Comparison of ENCODE assay signal across 22 cellular contexts in genomic region chr12:30980886-30981662, GRCh38. TPM values are rescaled to one million over a fixed set of nuclear protein-coding genes. Genes with fewer than 3 reads are reported as not detected.
DNase-seq lines count a peak whose midpoint lies in the region; ATAC-seq and TF ChIP-seq lines count a peak whose summit lies in the region.
"Had no signal": no experiment of that assay in that cellular context is flagged by ENCODE, and none has a peak within 500 bp of the region (broad histone marks: within the 10 kb centered on the region; RNA-seq: fewer than 3 reads in every experiment).

No MANE protein-coding gene starts in this region.

- no peaks in the 10 kb centered on the region for H3K36me3 ChIP-seq in OCI-LY1 (ENCODE audit: insufficient read depth, low read length)
- H3K36me3 ChIP-seq: MG63, pancreas had no signal

- no peak for TF ChIP-seq CTCF in OCI-LY1 (IDR thresholded peaks at IDR 0.05; ENCODE audit: low read length)

- no peak overlapping the region for H3K4me3 ChIP-seq in OCI-LY1 (ENCODE audit: low read depth, low read length, poor library complexity, severe bottlenecking)
- H3K4me3 ChIP-seq: body of pancreas, hepatocyte, MG63, pancreas had no signal

- no peaks in the 10 kb centered on the region for H3K9me2 ChIP-seq in OCI-LY1 (ENCODE audit: low read depth, low read length)

- H3K27me3 ChIP-seq in OCI-LY1 (ENCODE audit: insufficient read depth, low read length), result no peaks in the 10 kb centered on the region
- H3K27me3 ChIP-seq: body of pancreas, hepatocyte, MG63, pancreas had no signal

- intact Hi-C loops in left cardiac atrium (cut with DNase I), result loop anchor here in 1 of 2 donors (10.0 kb wide), 1 partner anchor 254 kb away; no protein-coding TSS in a partner anchor

- ATAC-seq in left cardiac atrium, result peak; percentile 57 to 60
- no peak for ATAC-seq in T-helper 17 cell
- no peak for ATAC-seq in stimulated activated naive CD8-positive, alpha-beta T cell treated with anti-CD3 and anti-CD28 coated beads, Interleukin-15, Interleukin-2, amounts not matched to agents 100 U/mL and 50 U/mL, for 24 hours
- ATAC-seq: body of pancreas, HepG2, pancreas had no signal

- no peak overlapping the region for H3K4me2 ChIP-seq in OCI-LY1 (ENCODE audit: low read length)
- H3K4me2 ChIP-seq: hepatocyte had no signal

- peaks cover 2% of the 10 kb centered on the region for H3K36me3 Mint-ChIP-seq in T-helper 17 cell (ENCODE audit: low read depth)
- H3K36me3 Mint-ChIP-seq: CD8-positive, alpha-beta memory T cell; type B pancreatic cell had no signal

- H3K27ac ChIP-seq in OCI-LY1 (ENCODE audit: low read depth, low read length, poor library complexity, severe bottlenecking) (peak overlapping the region; percentile 1), temporal lobe (ENCODE audit: low read depth, low read length) (peak overlapping the region; percentile 70)
- H3K27ac ChIP-seq: body of pancreas, hepatocyte, pancreas had no signal

- DNase-seq in NCI-H2227 (lab: John Stamatoyannopoulos, UW; ENCODE audit: unreplicated experiment), result peak; percentile 12
- DNase-seq in NCI-H2227 treated with DMSO at 0.1 percent for 48 hours (lab: John Stamatoyannopoulos, UW), result no peak
- DNase-seq in left cardiac atrium, result no peak
- DNase-seq in T-helper 17 cell, result no peak
- no peak for DNase-seq in stimulated activated naive CD8-positive, alpha-beta T cell treated with anti-CD3 and anti-CD28 coated beads, Interleukin-15, Interleukin-2, amounts not matched to agents 100 U/mL and 50 U/mL, for 24 hours
- DNase-seq in NCI-H1930 (lab: John Stamatoyannopoulos, UW), result no peak
- DNase-seq: activated CD4-positive, CD25-positive, alpha-beta regulatory T cell; activated naive CD4-positive, alpha-beta T cell treated with anti-CD3 and anti-CD28 coated beads for 36 hours; body of pancreas; CD8-positive, alpha-beta memory T cell; GDM1; H9; kidney glomerular epithelial cell; MG63; small intestine had no signal

- H3K27me3 Mint-ChIP-seq in T-helper 17 cell, result peaks cover 13% of the 10 kb centered on the region

- H3K4me1 ChIP-seq in OCI-LY1 (ENCODE audit: insufficient read depth, low read length, severe bottlenecking), result peaks cover 30% of the 10 kb centered on the region
- H3K4me1 ChIP-seq: body of pancreas, pancreas had no signal

- H4K20me1 ChIP-seq in OCI-LY1 (ENCODE audit: insufficient read depth, low read length), result no peaks in the 10 kb centered on the region

- H3K9ac ChIP-seq in OCI-LY1 (ENCODE audit: low read length), result no peak overlapping the region

- H3K27ac Mint-ChIP-seq in T-helper 17 cell, result no peak overlapping the region
- H3K27ac Mint-ChIP-seq: activated naive CD4-positive, alpha-beta T cell treated with anti-CD3 and anti-CD28 coated beads for 36 hours; T-helper 1 cell treated with Interleukin-12 subunit alpha and Interleukin-12 subunit beta and Interleukin-4 antibody, amounts not matched to agents 30 μg/mL and 1 μg/mL, for 36 hours; type B pancreatic cell had no signal

- H3K9me3 ChIP-seq in OCI-LY1 (ENCODE audit: low read length) (no peaks in the 10 kb centered on the region), T-helper 17 cell (ENCODE audit: control insufficient read depth, low read length, poor library complexity, severe bottlenecking) (no peaks in the 10 kb centered on the region)
- H3K9me3 ChIP-seq: body of pancreas, MG63, pancreas had no signal

- no peaks in the 10 kb centered on the region for H3F3A ChIP-seq in OCI-LY1 (ENCODE audit: insufficient read depth, low read length)

- no peak overlapping the region for H3K4me3 Mint-ChIP-seq in T-helper 17 cell
- H3K4me3 Mint-ChIP-seq: activated naive CD4-positive, alpha-beta T cell treated with anti-CD3 and anti-CD28 coated beads for 36 hours; H9; T-helper 1 cell treated with Interleukin-12 subunit alpha and Interleukin-12 subunit beta and Interleukin-4 antibody, amounts not matched to agents 30 μg/mL and 1 μg/mL, for 36 hours; type B pancreatic cell had no signal

- no peaks in the 10 kb centered on the region for H3K4me1 Mint-ChIP-seq in T-helper 17 cell
- H3K4me1 Mint-ChIP-seq: CD8-positive, alpha-beta memory T cell had no signal

- H3K79me2 ChIP-seq in OCI-LY1 (ENCODE audit: insufficient read depth, low read length), result no peaks in the 10 kb centered on the region
- H3K79me2 ChIP-seq: hepatocyte had no signal

- no peak overlapping the region for H2AFZ ChIP-seq in OCI-LY1 (ENCODE audit: low read length)
- H2AFZ ChIP-seq: hepatocyte had no signal

RNA-seq across cellular contexts. Expression of gene TSPAN11, which starts 54.5 kb away (rescaled TPM):
- total RNA-seq in left cardiac atrium (1 to 10 TPM; 2.5 to 3.8 TPM), temporal lobe (5.7 TPM), T-helper 17 cell (not detected)
- total RNA-seq: activated naive CD4-positive, alpha-beta T cell treated with anti-CD3 and anti-CD28 coated beads for 36 hours; CD8-positive, alpha-beta memory T cell had no signal

Comparison
In these comparisons a context has a peak if more than half of its experiments do, and no peak if none do; other contexts are left out.
1. ATAC-seq: peak in left cardiac atrium (2 of 2); none in T-helper 17 cell (single experiment) and stimulated activated naive CD8-positive, alpha-beta T cell treated with anti-CD3 and anti-CD28 coated beads, Interleukin-15, Interleukin-2, amounts not matched to agents 100 U/mL and 50 U/mL, for 24 hours (single experiment).